ENCODE assay signal across 20 cellular contexts in genomic region chr22:30186048-30186447, GRCh38.
DNase-seq lines count a peak whose midpoint lies in the region; ATAC-seq and TF ChIP-seq lines count a peak whose summit lies in the region.
"Had no signal": no experiment of that assay in that cellular context is flagged by ENCODE, and none has a peak within 500 bp of the region (broad histone marks: within the 10 kb centered on the region; RNA-seq: fewer than 3 reads in every experiment).

No MANE protein-coding gene starts in this region.

- no peaks in the 10 kb centered on the region for H3K36me3 Mint-ChIP-seq in activated T-cell treated with anti-CD3 and anti-CD28 coated beads, Interleukin-2, amount 50 U/mL, for 72 hours (ENCODE audit: insufficient read depth in 2 of 2)

- intact Hi-C loops in Panc1 (cut with micrococcal nuclease; ENCODE audit: unreplicated experiment) (no loop called here), heart left ventricle (cut with DNase I) (no loop called here)

- no peaks in the 10 kb centered on the region for H3K27me3 ChIP-seq in Panc1 (ENCODE audit: control insufficient read depth, insufficient read depth, low read length)
- no peaks in the 10 kb centered on the region for H3K27me3 ChIP-seq in mesenchymal stem cell (ENCODE audit: control insufficient read depth in 1 of 2, insufficient read depth in 1 of 2, low read length in 2 of 2)
- H3K27me3 ChIP-seq in heart left ventricle: peaks cover 0 to 52% (median 5%) of the 10 kb centered on the region in 9 donors
- H3K27me3 ChIP-seq: vagina had no signal

- no peaks in the 10 kb centered on the region for H3K9me3 ChIP-seq in Panc1 (ENCODE audit: control insufficient read depth, insufficient read depth, low read depth, low read length)
- no peaks in the 10 kb centered on the region for H3K9me3 ChIP-seq in mesenchymal stem cell (ENCODE audit: control insufficient read depth, low read length)
- no peaks in the 10 kb centered on the region for H3K9me3 ChIP-seq in heart left ventricle
- H3K9me3 ChIP-seq: vagina had no signal

- no peak overlapping the region for H3K4me2 ChIP-seq in mesenchymal stem cell (ENCODE audit: low read length, poor library complexity, severe bottlenecking)

- no peak overlapping the region for H3K4me3 ChIP-seq in Panc1 (ENCODE audit: low read depth in 2 of 2, low read length in 2 of 2)
- no peak overlapping the region for H3K4me3 ChIP-seq in mesenchymal stem cell (ENCODE audit: insufficient read depth in 1 of 2, low read depth in 1 of 2, low read length in 2 of 2)
- no peak overlapping the region for H3K4me3 ChIP-seq in heart left ventricle
- H3K4me3 ChIP-seq: coronary artery, vagina had no signal

- no peak for ATAC-seq in activated T-cell treated with anti-CD3 and anti-CD28 coated beads, Interleukin-2, amount 50 U/mL, for 72 hours (replicated peaks in 1 of 2)
- ATAC-seq in Panc1: no peak
- no peak for ATAC-seq in heart left ventricle
- ATAC-seq in GM18873 (IDR thresholded peaks at IDR 0.05; ENCODE audit: low FRiP score, unreplicated experiment): no peak
- ATAC-seq: naive thymus-derived CD4-positive, alpha-beta T cell; Right ventricle myocardium inferior had no signal

- TF ChIP-seq POLR2A in heart left ventricle (IDR thresholded peaks at IDR 0.05): no peak

- no peaks in the 10 kb centered on the region for H3K79me1 ChIP-seq in mesenchymal stem cell (replicated peaks; ENCODE audit: low read length, poor library complexity, severe bottlenecking)

- peak overlapping the region; percentile 63; the same call in 1 of the 2 replicates for H3K27ac ChIP-seq in Panc1 (ENCODE audit: low read length)
- peak overlapping the region; percentile 60 for H3K27ac ChIP-seq in mesenchymal stem cell (ENCODE audit: low read length, poor library complexity, severe bottlenecking)
- H3K27ac ChIP-seq in heart left ventricle: no peak overlapping the region
- H3K27ac ChIP-seq: coronary artery, vagina, WERI-Rb-1 had no signal

- H3K9me3 Mint-ChIP-seq in activated T-cell treated with anti-CD3 and anti-CD28 coated beads, Interleukin-2, amount 50 U/mL, for 72 hours: no peaks in the 10 kb centered on the region
- H3K9me3 Mint-ChIP-seq: CD4-positive, alpha-beta T cell had no signal

- POLR2A ChIA-PET in Panc1 (lab: Charles Lee): interaction anchor here (0.7 to 1.0 kb wide), 3 partner anchors 9 to 26 kb away, joined by 3 read pairs; no protein-coding TSS in a partner anchor

- H4K8ac ChIP-seq in mesenchymal stem cell (ENCODE audit: low read length): no peak overlapping the region

- H3K23ac ChIP-seq in mesenchymal stem cell (ENCODE audit: low read length in 2 of 2): no peak overlapping the region

- no peak for TF ChIP-seq CTCF in Panc1 (IDR thresholded peaks at IDR 0.05)
- TF ChIP-seq CTCF in heart left ventricle (IDR thresholded peaks at IDR 0.05): no peak

- BruUV-seq in Panc1 (replicated peaks; lab: Mats Ljungman, UMichigan): no TSS peak

- no peaks in the 10 kb centered on the region for H3K27me3 Mint-ChIP-seq in activated T-cell treated with anti-CD3 and anti-CD28 coated beads, Interleukin-2, amount 50 U/mL, for 72 hours (ENCODE audit: low read depth)
- H3K27me3 Mint-ChIP-seq: CD4-positive, alpha-beta T cell; naive thymus-derived CD4-positive, alpha-beta T cell had no signal

- no peak overlapping the region for H2AFZ ChIP-seq in mesenchymal stem cell (ENCODE audit: low read depth, low read length)

- no peak overlapping the region for H2BK12ac ChIP-seq in mesenchymal stem cell (ENCODE audit: low read length in 2 of 2)

- H2BK15ac ChIP-seq in mesenchymal stem cell (ENCODE audit: low read depth, poor library complexity, severe bottlenecking): no peak overlapping the region

- H4K91ac ChIP-seq in mesenchymal stem cell (ENCODE audit: low read length): no peak overlapping the region

- peak overlapping the region; percentile 91 for H3K27ac Mint-ChIP-seq in activated T-cell treated with anti-CD3 and anti-CD28 coated beads, Interleukin-2, amount 50 U/mL, for 72 hours

- H3K4ac ChIP-seq in mesenchymal stem cell (ENCODE audit: low read depth in 1 of 2, low read length in 2 of 2): no peak overlapping the region

- no peak overlapping the region for H3K14ac ChIP-seq in mesenchymal stem cell (ENCODE audit: low read length in 2 of 2)

- peak overlapping the region in 1 of 2 donors; percentile 42 for H3K4me3 Mint-ChIP-seq in activated T-cell treated with anti-CD3 and anti-CD28 coated beads, Interleukin-2, amount 50 U/mL, for 72 hours
- H3K4me3 Mint-ChIP-seq: CD4-positive, alpha-beta T cell had no signal

- H3K36me3 ChIP-seq in Panc1 (ENCODE audit: control insufficient read depth, insufficient read depth, low read length) (no peaks in the 10 kb centered on the region), mesenchymal stem cell (ENCODE audit: control insufficient read depth in 1 of 2, insufficient read depth in 2 of 2, low read depth in 1 of 2, low read length in 2 of 2) (no peaks in the 10 kb centered on the region), heart left ventricle (no peaks in the 10 kb centered on the region)
- H3K36me3 ChIP-seq: vagina, WERI-Rb-1 had no signal

- no peak overlapping the region for H2BK5ac ChIP-seq in mesenchymal stem cell (ENCODE audit: low read depth, low read length, poor library complexity, severe bottlenecking)

- no peak for DNase-seq in activated T-cell treated with anti-CD3 and anti-CD28 coated beads, Interleukin-2, amount 50 U/mL, for 72 hours
- no peak for DNase-seq in activated T-cell treated with anti-CD3 and anti-CD28 coated beads, Interleukin-2, amount 50 U/mL, for 48 hours
- DNase-seq in NCI-H1105 treated with DMSO at 0.1 percent for 48 hours (lab: John Stamatoyannopoulos, UW): peak; percentile 29
- DNase-seq in Panc1 (ENCODE audit: low read depth, low spot score): no peak
- no peak for DNase-seq in mesenchymal stem cell
- no peak for DNase-seq in heart left ventricle
- no peak for DNase-seq in T1000 (lab: John Stamatoyannopoulos, UW)
- DNase-seq: CD4-positive, alpha-beta T cell; DND-41; hippocampal formation; kidney; naive thymus-derived CD4-positive, alpha-beta T cell; NCI-H2171 treated with DMSO at 0.1 percent for 48 hours; stimulated activated CD4-positive, alpha-beta T cell treated with anti-CD3 and anti-CD28 coated beads, Interleukin-2, amount 100 ng/mL, for 48 hours; substantia nigra; WERI-Rb-1 had no signal

- no peak overlapping the region for H3K9ac ChIP-seq in mesenchymal stem cell (ENCODE audit: low read length)

- H2AK5ac ChIP-seq in mesenchymal stem cell (ENCODE audit: low read length, severe bottlenecking): no peak overlapping the region

- no peak overlapping the region for H2BK120ac ChIP-seq in mesenchymal stem cell (ENCODE audit: low read depth, low read length)

- H3K4me1 ChIP-seq in Panc1 (ENCODE audit: control insufficient read depth, insufficient read depth, low read length) (peaks cover 16% of the 10 kb centered on the region), mesenchymal stem cell (ENCODE audit: control insufficient read depth, insufficient read depth, low read depth, low read length) (peaks cover 7% of the 10 kb centered on the region), heart left ventricle (peaks cover 0 to 12% (median 0%) of the 10 kb centered on the region in 12 donors)
- H3K4me1 ChIP-seq: vagina had no signal

- CTCF ChIA-PET in Panc1 (lab: Charles Lee): no interaction called here

- H3K18ac ChIP-seq in mesenchymal stem cell (ENCODE audit: low read depth in 1 of 2, low read length in 2 of 2): no peak overlapping the region

- in situ Hi-C loops in Panc1 (cut with HindIII; ENCODE audit: low pct_unique_long_range_greater_than_20kb, low sequenced_read_pairs): no loop called here

- peaks cover 93% of the 10 kb centered on the region for H3K4me1 Mint-ChIP-seq in activated T-cell treated with anti-CD3 and anti-CD28 coated beads, Interleukin-2, amount 50 U/mL, for 72 hours (ENCODE audit: low read depth)

Comparison
In these comparisons a context has a peak if more than half of its experiments do, and no peak if none do; other contexts are left out.
1. H3K27ac ChIP-seq: peak in Panc1 (single experiment) and mesenchymal stem cell (single experiment); none in heart left ventricle (0 of 12).